ENCODE assay signal across 8 cellular contexts in the genomic region with DNA sequence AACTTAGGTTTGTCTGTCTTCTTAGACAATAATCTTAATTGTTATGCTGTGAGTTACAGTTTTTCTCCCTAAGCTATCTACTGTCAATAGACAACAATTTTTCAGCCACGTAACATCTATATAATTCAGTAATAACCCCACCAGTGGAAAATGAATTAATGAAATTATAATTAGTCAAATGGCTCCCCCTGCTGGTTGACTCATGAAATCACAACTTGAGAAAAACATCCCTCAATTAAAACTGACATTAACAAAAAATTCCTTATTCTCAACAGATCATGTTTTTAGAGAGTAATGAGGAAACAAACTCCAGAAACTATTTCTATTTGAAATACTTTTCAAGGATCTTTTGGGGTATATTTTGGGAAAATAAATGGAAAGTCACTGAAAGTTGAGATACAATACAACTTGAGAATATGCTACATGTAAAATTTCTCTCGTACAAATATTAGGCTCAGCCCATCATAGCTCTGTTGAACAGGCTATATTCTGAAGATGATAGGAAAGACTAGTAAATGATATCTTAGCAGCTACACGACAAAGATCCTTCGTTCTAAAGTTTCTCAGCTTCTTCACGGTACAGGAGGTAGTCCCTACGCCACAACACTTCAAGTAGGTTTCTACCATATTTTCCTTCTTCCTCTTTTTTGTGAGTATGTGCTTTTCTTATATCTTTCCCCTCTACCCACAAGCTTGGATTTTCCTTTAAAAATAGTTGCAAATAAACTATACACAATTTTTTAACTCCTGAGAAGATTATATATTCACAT. TPM values are rescaled to one million over a fixed set of nuclear protein-coding genes. Genes with fewer than 3 reads are reported as not detected.
A peak's percentile ranks its signal among the peaks of the same experiment; 100 is the strongest.
DNase-seq lines count a peak whose midpoint lies in the region; ATAC-seq and TF ChIP-seq lines count a peak whose summit lies in the region.

No MANE protein-coding gene starts in this region.

- H3K36me3 Mint-ChIP-seq in nephron (ENCODE audit: low read depth), result peaks cover 31% of the 10 kb centered on the region

- no peak overlapping the region for H3K4me3 Mint-ChIP-seq in nephron

- ATAC-seq in GM18498 (IDR thresholded peaks at IDR 0.05; ENCODE audit: unreplicated experiment), result no peak

- H3K27me3 ChIP-seq in dorsolateral prefrontal cortex, result no peaks in the 10 kb centered on the region

- H3K4me3 ChIP-seq in HFF-Myc (replicated peaks; ENCODE audit: low read depth, low read length) (no peak overlapping the region), dorsolateral prefrontal cortex (peak overlapping the region in 39 of 59 donors; percentile 3 to 48 (median 24))

- TF ChIP-seq CTCF in HFF-Myc (IDR thresholded peaks at IDR 0.05; ENCODE audit: low read depth, low read length, missing control alignments) (peak; percentile 33), dorsolateral prefrontal cortex (IDR thresholded peaks at IDR 0.05 in 54 of 56, conservative IDR thresholded peaks at IDR 0.05 in 2 of 56; ENCODE audit: low read depth in 1 of 56, partially characterized antibody in 56 of 56) (peak; percentile 73 to 99 (median 89)), nephron (IDR thresholded peaks at IDR 0.05; ENCODE audit: unreplicated experiment in 3 of 3) (peak; percentile 69 to 87 (median 72))

- H3K4me1 Mint-ChIP-seq in nephron, result no peaks in the 10 kb centered on the region

- DNase-seq in DMS 273 (lab: John Stamatoyannopoulos, UW; ENCODE audit: unreplicated experiment) (peak; percentile 75), DMS 273 treated with DMSO at 0.1 percent for 48 hours (lab: John Stamatoyannopoulos, UW) (no peak), HFF-Myc (ENCODE audit: extremely low read depth, low read depth) (peak; percentile 10), OCI-M2 (lab: John Stamatoyannopoulos, UW; ENCODE audit: unreplicated experiment) (peak; percentile 18), dorsolateral prefrontal cortex (no peak), COLO668 (lab: John Stamatoyannopoulos, UW; ENCODE audit: unreplicated experiment) (no peak)

- intact Hi-C loops in dorsolateral prefrontal cortex (cut with DNase I), result loop anchor here (1.0 to 10.0 kb wide), 4 partner anchors 80 to 848 kb away; a partner anchor contains a TSS

- H3K27ac ChIP-seq in dorsolateral prefrontal cortex, result no peak overlapping the region

- no peak overlapping the region for H3K27ac Mint-ChIP-seq in nephron

- no peaks in the 10 kb centered on the region for H3K27me3 Mint-ChIP-seq in nephron (ENCODE audit: low read depth)

- H3K9me3 Mint-ChIP-seq in nephron, result no peaks in the 10 kb centered on the region

RNA-seq across cellular contexts. Expression of a gene that starts 20.7 kb away (rescaled TPM):
- total RNA-seq in dorsolateral prefrontal cortex, result 10 to 100 TPM; 25.2 to 68.8 (median 47.3) TPM

Comparison
In these comparisons a context has a peak if more than half of its experiments do, and no peak if none do; other contexts are left out.
1. DNase-seq: peak in DMS 273 (single experiment), HFF-Myc (single experiment) and OCI-M2 (single experiment); none in DMS 273 treated with DMSO at 0.1 percent for 48 hours (single experiment), dorsolateral prefrontal cortex (0 of 10) and COLO668 (single experiment).
2. CTCF ChIP-seq: peak in every context shown above with its lines; median percentile 89 in dorsolateral prefrontal cortex; 72 in nephron; 33 in HFF-Myc.